ENCODE assay signal across 9 cellular contexts in genomic region chr14:102187583-102188001, GRCh38. TPM values are rescaled to one million over a fixed set of nuclear protein-coding genes. Genes with fewer than 3 reads are reported as not detected.
DNase-seq lines count a peak whose midpoint lies in the region; ATAC-seq and TF ChIP-seq lines count a peak whose summit lies in the region.
"Had no signal": no experiment of that assay in that cellular context is flagged by ENCODE, and none has a peak within 500 bp of the region (broad histone marks: within the 10 kb centered on the region; RNA-seq: fewer than 3 reads in every experiment).

No MANE protein-coding gene starts in this region.

- no peak for TF ChIP-seq EP300 in upper lobe of left lung (IDR thresholded peaks at IDR 0.05)

- no peak for TF ChIP-seq POLR2A in breast epithelium (IDR thresholded peaks at IDR 0.05)
- no peak for TF ChIP-seq POLR2A in upper lobe of left lung (IDR thresholded peaks at IDR 0.05)
- TF ChIP-seq POLR2A in testis (IDR thresholded peaks at IDR 0.05), result no peak

- peak overlapping the region; percentile 35 to 70 for H3K27ac Mint-ChIP-seq in activated naive CD4-positive, alpha-beta T cell treated with anti-CD3 and anti-CD28 coated beads, Interleukin-2, amount 50 U/mL, for 72 hours

- H3K9me3 Mint-ChIP-seq in activated naive CD4-positive, alpha-beta T cell treated with anti-CD3 and anti-CD28 coated beads, Interleukin-2, amount 50 U/mL, for 72 hours, result no peaks in the 10 kb centered on the region

- in situ Hi-C loops in G401 (cut with HindIII; ENCODE audit: low sequenced_read_pairs), result no loop called here

- peaks cover 0 to 5% of the 10 kb centered on the region in 2 donors for H3K4me1 ChIP-seq in breast epithelium
- peaks cover 19% of the 10 kb centered on the region for H3K4me1 ChIP-seq in mesodermal cell (ENCODE audit: control insufficient read depth, insufficient read depth, low read length, poor library complexity, severe bottlenecking)
- H3K4me1 ChIP-seq in upper lobe of left lung, result peaks cover 18 to 31% (median 25%) of the 10 kb centered on the region in 4 donors
- H3K4me1 ChIP-seq in testis, result peaks cover 15% of the 10 kb centered on the region

- no peak for ATAC-seq in activated naive CD4-positive, alpha-beta T cell treated with anti-CD3 and anti-CD28 coated beads, Interleukin-2, amount 50 U/mL, for 72 hours
- ATAC-seq in upper lobe of left lung (ENCODE audit: low FRiP score in 2 of 2), result peak; percentile 43 to 77

- no peaks in the 10 kb centered on the region for H3K36me3 ChIP-seq in breast epithelium
- no peaks in the 10 kb centered on the region for H3K36me3 ChIP-seq in mesodermal cell (ENCODE audit: control insufficient read depth, insufficient read depth, low read length)
- H3K36me3 ChIP-seq in upper lobe of left lung, result no peaks in the 10 kb centered on the region
- no peaks in the 10 kb centered on the region for H3K36me3 ChIP-seq in testis (ENCODE audit: low read depth, missing control alignments)

- no peaks in the 10 kb centered on the region for H3K27me3 ChIP-seq in breast epithelium
- H3K27me3 ChIP-seq in upper lobe of left lung, result no peaks in the 10 kb centered on the region
- no peaks in the 10 kb centered on the region for H3K27me3 ChIP-seq in testis

- H3K27ac ChIP-seq in breast epithelium (peak overlapping the region; percentile 43 to 69), mesodermal cell (ENCODE audit: low read depth, low read length, severe bottlenecking) (peak overlapping the region; percentile 78), upper lobe of left lung (peak overlapping the region; percentile 36 to 57 (median 44)), testis (no peak overlapping the region)

- no peaks in the 10 kb centered on the region for H3K36me3 Mint-ChIP-seq in activated naive CD4-positive, alpha-beta T cell treated with anti-CD3 and anti-CD28 coated beads, Interleukin-2, amount 50 U/mL, for 72 hours

- H3K9me3 ChIP-seq in breast epithelium (no peaks in the 10 kb centered on the region), mesodermal cell (ENCODE audit: control insufficient read depth, low read length) (no peaks in the 10 kb centered on the region), upper lobe of left lung (no peaks in the 10 kb centered on the region), testis (no peaks in the 10 kb centered on the region)

- intact Hi-C loops in breast epithelium (cut with DNase I; ENCODE audit: low total_unique reads), result no loop called here
- intact Hi-C loops in testis (cut with DNase I; ENCODE audit: low total_unique reads), result no loop called here

- H3K4me3 ChIP-seq in breast epithelium (no peak overlapping the region), mesodermal cell (ENCODE audit: extremely low read depth, insufficient read depth, low read length, poor library complexity, severe bottlenecking) (no peak overlapping the region), upper lobe of left lung (no peak overlapping the region), testis (no peak overlapping the region)

- DNase-seq in activated naive CD4-positive, alpha-beta T cell treated with anti-CD3 and anti-CD28 coated beads, Interleukin-2, amount 50 U/mL, for 72 hours (ENCODE audit: low spot score in 2 of 2), result no peak
- no peak for DNase-seq in activated naive CD4-positive, alpha-beta T cell (lab: John Stamatoyannopoulos, UW)
- no peak for DNase-seq in breast epithelium (ENCODE audit: low spot score in 2 of 2)
- peak in 1 of 2 donors; percentile 53 for DNase-seq in upper lobe of left lung
- DNase-seq in G401 (ENCODE audit: low spot score), result no peak
- DNase-seq in NCI-H187 (lab: John Stamatoyannopoulos, UW), result no peak
- no peak for DNase-seq in testis
- DNase-seq: NCI-H1694 treated with DMSO at 0.1 percent for 48 hours had no signal

- 77 to 97% methylated on average over 3 to 4 of the region's 4 CpGs for WGBS in mesodermal cell (ENCODE audit: insufficient coverage in 2 of 2), 2 experiments
- 72 to 78% methylated on average over 4 of the region's 4 CpGs for WGBS in upper lobe of left lung, 2 donors
- WGBS in testis, 2 donors, result 79 to 86% methylated on average over 4 of the region's 4 CpGs

- TF ChIP-seq CTCF in breast epithelium (IDR thresholded peaks at IDR 0.05), result no peak
- TF ChIP-seq CTCF in upper lobe of left lung (IDR thresholded peaks at IDR 0.05), result no peak
- TF ChIP-seq CTCF in testis (IDR thresholded peaks at IDR 0.05), result no peak

RNA-seq across cellular contexts. Expression of gene WDR20, which starts 47.9 kb away (rescaled TPM):
- total RNA-seq in activated naive CD4-positive, alpha-beta T cell treated with anti-CD3 and anti-CD28 coated beads, Interleukin-2, amount 50 U/mL, for 72 hours, result 10 to 100 TPM; 30.1 to 34.2 TPM
- total RNA-seq in breast epithelium (10 to 100 TPM; 19.5 to 42.0 (median 24.6) TPM), upper lobe of left lung (10 to 100 TPM; 16.3 to 28.8 (median 20.6) TPM), testis (10 to 100 TPM; 46.5 to 56.4 TPM)
- 16.5 TPM for polyA plus RNA-seq in mesodermal cell (2013, experiment 1 of 2)
- polyA plus RNA-seq in mesodermal cell (2013, experiment 2 of 2), result 16.0 TPM
- 24.2 and 35.3 TPM in 2 replicates for total RNA-seq in G401 (2014; rRNA removed; shearing (Covaris generic))
- polyA plus RNA-seq in testis (ENCODE audit: insufficient read depth, low read depth, low replicate concordance), result 69.2 TPM

Comparison
In these comparisons a context has a peak if more than half of its experiments do, and no peak if none do; other contexts are left out.
1. ATAC-seq: peak in upper lobe of left lung (2 of 2); none in activated naive CD4-positive, alpha-beta T cell treated with anti-CD3 and anti-CD28 coated beads, Interleukin-2, amount 50 U/mL, for 72 hours (0 of 2).
2. H3K27ac ChIP-seq: peak in breast epithelium (2 of 2), mesodermal cell (single experiment) and upper lobe of left lung (4 of 4); none in testis (0 of 2).